ENCODE assay signal across 11 cellular contexts in genomic region chr1:226732856-226733291, GRCh38. TPM values are rescaled to one million over a fixed set of nuclear protein-coding genes. Genes with fewer than 3 reads are reported as not detected.
DNase-seq lines count a peak whose midpoint lies in the region; ATAC-seq and TF ChIP-seq lines count a peak whose summit lies in the region.
"Had no signal": no experiment of that assay in that cellular context is flagged by ENCODE, and none has a peak within 500 bp of the region (broad histone marks: within the 10 kb centered on the region; RNA-seq: fewer than 3 reads in every experiment).

No MANE protein-coding gene starts in this region.

- H3K79me2 ChIP-seq in Karpas-422 (ENCODE audit: low read length) = peaks cover 99% of the 10 kb centered on the region

- H3K27me3 ChIP-seq in Karpas-422 (ENCODE audit: low read length) = no peaks in the 10 kb centered on the region
- no peaks in the 10 kb centered on the region for H3K27me3 ChIP-seq in dorsolateral prefrontal cortex

- H3K9ac ChIP-seq in Karpas-422 (ENCODE audit: low read length) = peak overlapping the region; percentile 96
- H3K9ac ChIP-seq: GM23248 had no signal

- no peaks in the 10 kb centered on the region for H3K9me3 Mint-ChIP-seq in CD14-positive monocyte
- H3K9me3 Mint-ChIP-seq in osteocyte (ENCODE audit: unreplicated experiment) = no peaks in the 10 kb centered on the region

- H3K36me3 Mint-ChIP-seq in CD14-positive monocyte (peaks cover 75 to 81% of the 10 kb centered on the region in 2 donors), osteocyte (ENCODE audit: unreplicated experiment) (peaks cover 39% of the 10 kb centered on the region)

- TF ChIP-seq CTCF in CD14-positive monocyte (IDR thresholded peaks at IDR 0.05) (no peak), dorsolateral prefrontal cortex (IDR thresholded peaks at IDR 0.05 in 54 of 56, conservative IDR thresholded peaks at IDR 0.05 in 2 of 56; ENCODE audit: low read depth in 1 of 56, partially characterized antibody in 56 of 56) (peak in 2 of 56 donors; percentile 6 to 24), osteocyte (IDR thresholded peaks at IDR 0.05) (no peak)

- no peaks in the 10 kb centered on the region for H3K9me2 ChIP-seq in Karpas-422 (replicated peaks; ENCODE audit: insufficient read depth, low read length)

- H3K27me3 Mint-ChIP-seq in CD14-positive monocyte (ENCODE audit: low read depth in 3 of 3) (no peaks in the 10 kb centered on the region), osteocyte (ENCODE audit: unreplicated experiment) (no peaks in the 10 kb centered on the region)

- H3K27ac ChIP-seq in Karpas-422 (ENCODE audit: low read length) (peak overlapping the region; percentile 96), dorsolateral prefrontal cortex (peak overlapping the region in 55 of 59 donors; percentile 48 to 100 (median 98))
- H3K27ac ChIP-seq: GM23248 had no signal

- intact Hi-C loops in CD14-positive monocyte (cut with micrococcal nuclease) = loop anchor here (10.0 kb wide), 2 partner anchors 92 to 98 kb away; no protein-coding TSS in a partner anchor
- intact Hi-C loops in dorsolateral prefrontal cortex (cut with DNase I) = loop anchor here in 1 of 2 donors (10.0 kb wide), 1 partner anchor 48 kb away; no protein-coding TSS in a partner anchor

- peaks cover 72% of the 10 kb centered on the region for H3K4me1 ChIP-seq in Karpas-422 (ENCODE audit: low read length)

- H3K27ac Mint-ChIP-seq in CD14-positive monocyte (peak overlapping the region in 3 of 7 donors; percentile 7 to 73 (median 64)), osteocyte (ENCODE audit: unreplicated experiment) (peak overlapping the region; percentile 19)

- DNase-seq in CD14-positive monocyte (ENCODE audit: low spot score) = no peak
- peak; percentile 69 for DNase-seq in Karpas-422
- DNase-seq in dorsolateral prefrontal cortex = no peak
- no peak for DNase-seq in osteocyte (ENCODE audit: extremely low spot score, unreplicated experiment)
- DNase-seq in iPS-NIHi11 (ENCODE audit: low spot score) = no peak
- DNase-seq in RPMI8226 = no peak
- no peak for DNase-seq in stimulated activated CD4-positive, alpha-beta T cell treated with anti-CD3 and anti-CD28 coated beads, Interleukin-4, amount 100 ng/mL, for 4 hours
- DNase-seq: GM23248, NCI-H1105 treated with DMSO at 0.1 percent for 48 hours had no signal

- no peaks in the 10 kb centered on the region for H3K9me3 ChIP-seq in Karpas-422 (ENCODE audit: low read length)

- ATAC-seq in GM21528 (IDR thresholded peaks at IDR 0.05; ENCODE audit: low FRiP score, unreplicated experiment) = no peak

- H3K4me3 ChIP-seq in Karpas-422 (ENCODE audit: low read length) (peak overlapping the region; percentile 82), dorsolateral prefrontal cortex (peak overlapping the region in 57 of 59 donors; percentile 62 to 97 (median 89))
- H3K4me3 ChIP-seq: GM23248, smooth muscle cell had no signal

- H3K4me3 Mint-ChIP-seq in CD14-positive monocyte = peak overlapping the region; percentile 64 to 66
- H3K4me3 Mint-ChIP-seq in osteocyte (ENCODE audit: unreplicated experiment) = peak overlapping the region; percentile 24

- H3K4me2 ChIP-seq in Karpas-422 (ENCODE audit: low read depth, low read length, poor library complexity, severe bottlenecking) = peak overlapping the region; percentile 79
- H3K4me2 ChIP-seq: smooth muscle cell had no signal

- H2AFZ ChIP-seq in Karpas-422 (ENCODE audit: low read length) = no peak overlapping the region
- H2AFZ ChIP-seq: GM23248 had no signal

- peaks cover 82% of the 10 kb centered on the region for H3K36me3 ChIP-seq in Karpas-422 (ENCODE audit: insufficient read depth, low read length)

- H3K4me1 Mint-ChIP-seq in CD14-positive monocyte (peaks cover 82% of the 10 kb centered on the region), osteocyte (ENCODE audit: unreplicated experiment) (peaks cover 44% of the 10 kb centered on the region)

- H4K20me1 ChIP-seq in Karpas-422 (ENCODE audit: insufficient read depth, low read depth, low read length) = peaks cover 58% of the 10 kb centered on the region

RNA-seq across cellular contexts. Expression of gene ITPKB, which starts 6.2 kb away (rescaled TPM):
- 10 to 100 TPM in 1 of 2 donors, 1 to 10 TPM in 1; 7.3 to 10.2 TPM for polyA plus RNA-seq in CD14-positive monocyte
- 79.0 and 132 TPM in 2 replicates for total RNA-seq in Karpas-422 (2014; rRNA removed; shearing (Covaris generic); ENCODE audit: low replicate concordance)
- 100 to 1,000 TPM in 108 of 120 experiments, 10 to 100 TPM in 12; 68.5 to 431 (median 142) TPM for total RNA-seq in dorsolateral prefrontal cortex
- 28.3 and 30.0 TPM in 2 replicates for total RNA-seq in osteocyte
